In genomic region chr10:44990965-44991364, GRCh38 we compare ENCODE assay signal across 17 cellular contexts. TPM values are rescaled to one million over a fixed set of nuclear protein-coding genes. Genes with fewer than 3 reads are reported as not detected.
DNase-seq lines count a peak whose midpoint lies in the region; ATAC-seq and TF ChIP-seq lines count a peak whose summit lies in the region.
"Had no signal": no experiment of that assay in that cellular context is flagged by ENCODE, and none has a peak within 500 bp of the region (broad histone marks: within the 10 kb centered on the region; RNA-seq: fewer than 3 reads in every experiment).

No MANE protein-coding gene starts in this region.

- no peak overlapping the region for H3K27ac ChIP-seq in HEK293 (ENCODE audit: extremely low read depth, low read depth, low read length)
- H3K27ac ChIP-seq in caudate nucleus (ENCODE audit: low read depth, low read length), result peak overlapping the region; percentile 39
- H3K27ac ChIP-seq in gastrocnemius medialis, result peak overlapping the region; percentile 22 to 72 (median 37)
- H3K27ac ChIP-seq: VCaP had no signal

- POLR2A ChIA-PET in HEK293 (lab: Yijun Ruan, JAX), result no interaction called here

- CTCF ChIA-PET in HEK293 (lab: Yijun Ruan, JAX), result interaction anchor here (0.5 to 2.3 kb wide), 3 partner anchors 42 to 58 kb away, joined by 4 to 13 read pairs (median 7); no protein-coding TSS in a partner anchor

- TF ChIP-seq POLR2A in gastrocnemius medialis (IDR thresholded peaks at IDR 0.05), result no peak

- H3K4me1 ChIP-seq in HEK293 (ENCODE audit: control insufficient read depth, insufficient read depth, low read length) (peaks cover 9% of the 10 kb centered on the region), gastrocnemius medialis (peaks cover 44 to 53% of the 10 kb centered on the region in 2 donors)

- intact Hi-C loops in gastrocnemius medialis (cut with DNase I; ENCODE audit: low total_unique reads), result loop anchor here (10.0 kb wide), 1 partner anchor 434 kb away; no protein-coding TSS in a partner anchor

- no peak for ATAC-seq in left lobe of liver
- no peak for ATAC-seq in gastrocnemius medialis
- ATAC-seq in GM19035 (IDR thresholded peaks at IDR 0.05; ENCODE audit: unreplicated experiment), result no peak
- no peak for ATAC-seq in stimulated activated naive CD8-positive, alpha-beta T cell treated with anti-CD3 and anti-CD28 coated beads, Interleukin-15, Interleukin-2, amounts not matched to agents 100 U/mL and 50 U/mL, for 24 hours
- ATAC-seq: activated naive CD4-positive, alpha-beta T cell treated with anti-CD3 and anti-CD28 coated beads, Interleukin-2, amount 50 U/mL, for 72 hours; natural killer cell had no signal

- no peak for DNase-seq in caudate nucleus (lab: John Stamatoyannopoulos, UW)
- DNase-seq in left lobe of liver (ENCODE audit: low spot score), result peak; percentile 42
- no peak for DNase-seq in gastrocnemius medialis
- DNase-seq in stimulated activated naive CD8-positive, alpha-beta T cell treated with anti-CD3 and anti-CD28 coated beads, Interleukin-15, Interleukin-2, amounts not matched to agents 100 U/mL and 50 U/mL, for 24 hours, result no peak
- DNase-seq in KBM-7, result no peak
- DNase-seq: activated T-cell treated with anti-CD3 and anti-CD28 coated beads, Interleukin-2, amount 50 U/mL, for 48 hours; CD8-positive, alpha-beta memory T cell; DMS79 treated with DMSO at 0.1 percent for 48 hours; natural killer cell; NCI-H1048; NCI-H510A; T-helper 1 cell had no signal

- peaks cover 0 to 10% of the 10 kb centered on the region in 2 experiments; a peak in 1 of 3 replicates for H3K36me3 ChIP-seq in HEK293 (ENCODE audit: control insufficient read depth in 2 of 2, insufficient read depth in 1 of 2, low read length in 2 of 2)
- H3K36me3 ChIP-seq in gastrocnemius medialis, result no peaks in the 10 kb centered on the region

- TF ChIP-seq CTCF in HEK293 (tag by site-specific recombination; IDR thresholded peaks at IDR 0.05), result no peak
- TF ChIP-seq CTCF in gastrocnemius medialis (IDR thresholded peaks at IDR 0.05 in 4 of 5, conservative IDR thresholded peaks at IDR 0.05 in 1 of 5), result no peak

- H3K4me3 ChIP-seq in HEK293 (ENCODE audit: low read depth, low read length) (no peak overlapping the region), gastrocnemius medialis (no peak overlapping the region)
- H3K4me3 ChIP-seq: K562 had no signal

- no peaks in the 10 kb centered on the region for H3K27me3 ChIP-seq in gastrocnemius medialis

- H3K9me3 ChIP-seq in HEK293 (ENCODE audit: control insufficient read depth, insufficient read depth, low read depth, low read length) (no peaks in the 10 kb centered on the region), gastrocnemius medialis (no peaks in the 10 kb centered on the region)

- in situ Hi-C loops in gastrocnemius medialis (cut with MboI; ENCODE audit: low sequenced_read_pairs in 4 of 4) (loop anchor here in 2 of 4 donors (25.0 kb wide), 2 partner anchors 1021 to 1579 kb away; partner anchors contain the start of gene HNRNPF (in 2 of the 2)), KBM-7 (cut with MboI; ENCODE audit: low pct_unique_long_range_greater_than_20kb, low sequenced_read_pairs) (no loop called here)

TF ChIP-seq in HEK293, 187 proteins besides CTCF, POLR2A, EP300 and RAD21:
- TF ChIP-seq GLIS1 (tag by site-specific recombination; IDR thresholded peaks at IDR 0.05) (peak; percentile 42), ZNF132 (tag by site-specific recombination; IDR thresholded peaks at IDR 0.05; ENCODE audit: borderline replicate concordance) (no peak)

RNA-seq across cellular contexts. Expression of gene ZNF22, which starts 9.8 kb away (rescaled TPM):
- total RNA-seq in left lobe of liver (12.9 TPM), gastrocnemius medialis (10 to 100 TPM in 2 of 4 donors, 1 to 10 TPM in 2; 3.6 to 12.3 (median 8.1) TPM)

RNA-seq across cellular contexts. Expression of gene DEPP1, which starts 12.4 kb away (rescaled TPM):
- total RNA-seq in left lobe of liver, result 6.8 TPM
- total RNA-seq in gastrocnemius medialis, result 100 to 1,000 TPM in 2 of 4 donors, 10 to 100 TPM in 2; 83.4 to 331 (median 120) TPM
- total RNA-seq: natural killer cell had no signal

RNA-seq across cellular contexts. Expression of gene RASSF4, which starts 31.4 kb away (rescaled TPM):
- total RNA-seq in left lobe of liver (25.0 TPM), gastrocnemius medialis (10 to 100 TPM in 3 of 4 donors, 1 to 10 TPM in 1; 9.4 to 39.7 (median 24.0) TPM)

Comparison
In these comparisons a context has a peak if more than half of its experiments do, and no peak if none do; other contexts are left out.
1. RNA of gene DEPP1, which starts 12.4 kb away (total RNA-seq): 83.4 to 331 TPM in gastrocnemius medialis; 6.8 TPM in left lobe of liver (single experiment); every median in the first group is over 10 times any median in the second.